Comparison of ENCODE assay signal across 11 cellular contexts in the genomic region with DNA sequence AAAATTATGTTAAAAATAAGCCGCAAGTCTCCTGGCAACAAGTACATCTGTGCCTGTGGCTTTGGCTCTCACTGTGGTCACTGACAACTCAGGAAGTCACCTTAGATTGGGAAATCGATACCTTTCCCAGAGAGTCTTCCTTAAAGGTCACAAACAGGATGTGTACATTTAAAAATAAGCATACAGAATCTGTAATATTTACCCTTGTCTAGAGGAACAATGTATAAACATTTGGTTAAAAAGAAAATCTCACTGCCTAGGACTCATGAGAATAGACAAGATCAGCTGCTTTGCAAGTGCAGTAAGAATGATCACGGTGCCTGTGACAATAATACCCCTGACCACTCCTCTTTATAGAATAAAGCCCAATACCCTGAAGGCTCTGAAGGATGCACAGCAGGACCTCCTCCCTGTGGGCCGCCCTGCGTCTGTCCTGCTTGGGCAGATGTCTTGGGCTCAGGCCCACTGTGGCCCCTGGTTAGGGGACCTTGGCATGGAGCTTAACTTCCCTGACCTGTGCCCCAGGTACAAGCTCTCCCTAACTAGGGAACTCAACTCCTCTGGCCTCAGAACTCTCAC.
DNase-seq lines count a peak whose midpoint lies in the region; ATAC-seq, FAIRE-seq and TF ChIP-seq lines count a peak whose summit lies in the region.
"Had no signal": no experiment of that assay in that cellular context is flagged by ENCODE, and none has a peak within 500 bp of the region (broad histone marks: within the 10 kb centered on the region; RNA-seq: fewer than 3 reads in every experiment).

No MANE protein-coding gene starts in this region.

- no peak overlapping the region for H3K4me3 ChIP-seq in spleen
- H3K4me3 ChIP-seq: adrenal gland had no signal

- CTCF ChIA-PET in activated CD8-positive, alpha-beta T cell treated with anti-CD3 and anti-CD28 coated beads, Interleukin-2, amount 10 ng/mL, durations not matched to agents 7 days and 5 days (lab: Charles Lee), result interaction anchor here (0.8 to 7.2 kb wide), 8 partner anchors 8 to 196 kb away, joined by 3 to 49 read pairs (median 3); no protein-coding TSS in a partner anchor

- no peaks in the 10 kb centered on the region for H3K36me3 Mint-ChIP-seq in activated naive CD4-positive, alpha-beta T cell treated with anti-CD3 and anti-CD28 coated beads, Interleukin-2, amount 50 U/mL, for 24 hours
- no peaks in the 10 kb centered on the region for H3K36me3 Mint-ChIP-seq in activated CD8-positive, alpha-beta T cell treated with anti-CD3 and anti-CD28 coated beads, Interleukin-2, amount 10 ng/mL, durations not matched to agents 7 days and 5 days (ENCODE audit: low read depth)
- H3K36me3 Mint-ChIP-seq: mesothelial cell of epicardium had no signal

- H3K27me3 Mint-ChIP-seq in activated naive CD4-positive, alpha-beta T cell treated with anti-CD3 and anti-CD28 coated beads, Interleukin-2, amount 50 U/mL, for 24 hours, result no peaks in the 10 kb centered on the region
- no peaks in the 10 kb centered on the region for H3K27me3 Mint-ChIP-seq in activated CD8-positive, alpha-beta T cell treated with anti-CD3 and anti-CD28 coated beads, Interleukin-2, amount 10 ng/mL, durations not matched to agents 7 days and 5 days (ENCODE audit: low read depth)

- WGBS in spleen, 5 donors, result 45 to 58% (median 47%) methylated on average over 5 of the region's 5 CpGs

- no peaks in the 10 kb centered on the region for H3K36me3 ChIP-seq in spleen
- H3K36me3 ChIP-seq: adrenal gland had no signal

- peak; percentile 59 for ATAC-seq in activated CD8-positive, alpha-beta T cell treated with anti-CD3 and anti-CD28 coated beads, Interleukin-2, amount 10 ng/mL, durations not matched to agents 7 days and 5 days
- ATAC-seq in HG02642 (IDR thresholded peaks at IDR 0.05; ENCODE audit: poor library complexity, unreplicated experiment), result no peak

- H3K4me1 ChIP-seq in spleen, result peaks cover 0 to 57% (median 29%) of the 10 kb centered on the region in 6 donors
- H3K4me1 ChIP-seq: adrenal gland had no signal

- H3K9me3 ChIP-seq in spleen, result no peaks in the 10 kb centered on the region
- H3K9me3 ChIP-seq: adrenal gland had no signal

- peaks cover 46% of the 10 kb centered on the region for H3K4me1 Mint-ChIP-seq in activated naive CD4-positive, alpha-beta T cell treated with anti-CD3 and anti-CD28 coated beads, Interleukin-2, amount 50 U/mL, for 24 hours
- H3K4me1 Mint-ChIP-seq in activated CD8-positive, alpha-beta T cell treated with anti-CD3 and anti-CD28 coated beads, Interleukin-2, amount 10 ng/mL, durations not matched to agents 7 days and 5 days (ENCODE audit: low read depth), result peaks cover 64% of the 10 kb centered on the region

- TF ChIP-seq POLR2A in spleen (IDR thresholded peaks at IDR 0.05), result no peak

- TF ChIP-seq CTCF in spleen (IDR thresholded peaks at IDR 0.05 in 8 of 11, conservative IDR thresholded peaks at IDR 0.05 in 3 of 11), result no peak

- H3K27ac Mint-ChIP-seq in activated naive CD4-positive, alpha-beta T cell treated with anti-CD3 and anti-CD28 coated beads, Interleukin-2, amount 50 U/mL, for 24 hours, result no peak overlapping the region
- H3K27ac Mint-ChIP-seq in activated CD8-positive, alpha-beta T cell treated with anti-CD3 and anti-CD28 coated beads, Interleukin-2, amount 10 ng/mL, durations not matched to agents 7 days and 5 days, result peak overlapping the region; percentile 77
- H3K27ac Mint-ChIP-seq: mesothelial cell of epicardium had no signal

- DNase-seq in activated naive CD4-positive, alpha-beta T cell treated with Interleukin-2 at 50 U/mL for 16 hours, result no peak
- DNase-seq in M059J (ENCODE audit: low read depth), result peak; percentile 9
- no peak for DNase-seq in activated CD8-positive, alpha-beta T cell treated with anti-CD3 and anti-CD28 coated beads, Interleukin-2, amount 10 ng/mL, durations not matched to agents 7 days and 5 days
- peak; percentile 57 for DNase-seq in spleen
- no peak for DNase-seq in substantia nigra (lab: John Stamatoyannopoulos, UW)
- DNase-seq in HTR-8/SVneo (ENCODE audit: insufficient read length, low spot score), result no peak
- DNase-seq: adrenal gland; stimulated activated CD4-positive, alpha-beta T cell treated with anti-CD3 and anti-CD28 coated beads, Interleukin-2, amount 100 ng/mL, for 24 hours had no signal

- no peak for FAIRE-seq in HTR-8/SVneo (lab: Jason Lieb, UNC)

- H3K27me3 ChIP-seq in spleen (replicated peaks in 1 of 7), result no peaks in the 10 kb centered on the region
- H3K27me3 ChIP-seq: adrenal gland had no signal

- POLR2A ChIA-PET in activated CD8-positive, alpha-beta T cell treated with anti-CD3 and anti-CD28 coated beads, Interleukin-2, amount 10 ng/mL, durations not matched to agents 7 days and 5 days (lab: Charles Lee), result interaction anchor here (0.7 to 1.6 kb wide), 3 partner anchors 57 to 98 kb away, joined by 3 to 9 read pairs (median 5); a partner anchor contains a TSS

- H3K9me3 Mint-ChIP-seq in activated naive CD4-positive, alpha-beta T cell treated with anti-CD3 and anti-CD28 coated beads, Interleukin-2, amount 50 U/mL, for 24 hours, result no peaks in the 10 kb centered on the region
- no peaks in the 10 kb centered on the region for H3K9me3 Mint-ChIP-seq in activated CD8-positive, alpha-beta T cell treated with anti-CD3 and anti-CD28 coated beads, Interleukin-2, amount 10 ng/mL, durations not matched to agents 7 days and 5 days (ENCODE audit: insufficient read depth)
- H3K9me3 Mint-ChIP-seq: mesothelial cell of epicardium had no signal

- intact Hi-C loops in spleen (cut with DNase I; ENCODE audit: low total_unique reads), result no loop called here

- peak overlapping the region; percentile 30 for H3K4me3 Mint-ChIP-seq in activated naive CD4-positive, alpha-beta T cell treated with anti-CD3 and anti-CD28 coated beads, Interleukin-2, amount 50 U/mL, for 24 hours
- H3K4me3 Mint-ChIP-seq in activated CD8-positive, alpha-beta T cell treated with anti-CD3 and anti-CD28 coated beads, Interleukin-2, amount 10 ng/mL, durations not matched to agents 7 days and 5 days, result peak overlapping the region; percentile 29
- H3K4me3 Mint-ChIP-seq: mesothelial cell of epicardium had no signal

- H3K27ac ChIP-seq in spleen (peak overlapping the region in 3 of 8 donors; percentile 33 to 62 (median 59)), substantia nigra (ENCODE audit: low read depth, low read length, poor library complexity, severe bottlenecking) (no peak overlapping the region)
- H3K27ac ChIP-seq: adrenal gland had no signal

Comparison
In these comparisons a context has a peak if more than half of its experiments do, and no peak if none do; other contexts are left out.
1. DNase-seq: peak in M059J (single experiment) and spleen (single experiment); none in activated naive CD4-positive, alpha-beta T cell treated with Interleukin-2 at 50 U/mL for 16 hours (single experiment), activated CD8-positive, alpha-beta T cell treated with anti-CD3 and anti-CD28 coated beads, Interleukin-2, amount 10 ng/mL, durations not matched to agents 7 days and 5 days (single experiment), substantia nigra (0 of 49) and HTR-8/SVneo (single experiment).